ENCODE assay signal across 20 cellular contexts in the genomic region with DNA sequence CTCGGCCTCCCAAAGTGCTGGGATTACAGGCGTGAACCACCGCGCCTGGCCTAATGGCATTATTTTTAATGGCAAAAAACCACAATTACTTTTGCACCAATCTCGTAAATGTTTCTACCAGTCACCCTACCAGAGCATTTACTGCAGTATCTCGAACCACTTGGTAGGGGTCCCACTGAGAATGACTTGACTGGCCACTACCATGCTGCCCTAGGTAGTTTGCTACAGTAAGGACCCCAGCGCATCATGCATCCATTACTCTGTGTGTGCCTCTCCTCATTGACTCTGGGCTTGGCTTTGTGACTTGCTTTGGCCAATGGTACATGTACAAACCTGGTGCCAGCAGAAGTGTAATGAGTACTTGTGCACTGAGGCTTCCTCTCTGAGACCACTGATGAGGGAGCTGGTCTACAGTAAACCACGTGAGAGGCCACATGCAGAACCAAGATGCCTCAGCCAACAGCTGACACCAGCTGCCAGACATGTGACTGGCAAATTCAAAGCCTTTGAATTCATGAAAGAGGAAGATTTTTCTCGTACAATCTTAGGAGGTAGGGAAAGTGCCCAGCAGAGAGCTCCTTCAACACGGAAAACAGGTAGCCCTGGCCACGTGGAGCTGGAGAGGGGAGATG.
DNase-seq lines count a peak whose midpoint lies in the region; ATAC-seq and TF ChIP-seq lines count a peak whose summit lies in the region.
"Had no signal": no experiment of that assay in that cellular context is flagged by ENCODE, and none has a peak within 500 bp of the region (broad histone marks: within the 10 kb centered on the region; RNA-seq: fewer than 3 reads in every experiment).

No MANE protein-coding gene starts in this region.

- H3K9me2 ChIP-seq in OCI-LY1 (ENCODE audit: low read depth, low read length): no peaks in the 10 kb centered on the region

- peaks cover 22% of the 10 kb centered on the region for H3K27me3 Mint-ChIP-seq in activated naive CD4-positive, alpha-beta T cell treated with anti-CD3 and anti-CD28 coated beads, Interleukin-2, amount 10 ng/mL, durations not matched to agents 7 days and 5 days
- peaks cover 7% of the 10 kb centered on the region for H3K27me3 Mint-ChIP-seq in activated naive CD8-positive, alpha-beta T cell treated with anti-CD3 and anti-CD28 coated beads, Interleukin-2, amount 50 U/mL, for 24 hours
- H3K27me3 Mint-ChIP-seq in osteocyte (ENCODE audit: unreplicated experiment): no peaks in the 10 kb centered on the region
- H3K27me3 Mint-ChIP-seq: stimulated activated memory B cell treated with anti-CD40 and anti-IgM and Interleukin-4, amounts not matched to agents 10 μg/mL and 1 μg/mL and 100 μg/mL, for 72 hours had no signal

- no peaks in the 10 kb centered on the region for H3F3A ChIP-seq in OCI-LY1 (ENCODE audit: insufficient read depth, low read length)

- no peak overlapping the region; the same call in 1 of the 2 replicates for H3K9ac ChIP-seq in OCI-LY1 (ENCODE audit: low read length)

- peaks cover 34% of the 10 kb centered on the region for H3K4me1 Mint-ChIP-seq in activated naive CD4-positive, alpha-beta T cell treated with anti-CD3 and anti-CD28 coated beads, Interleukin-2, amount 10 ng/mL, durations not matched to agents 7 days and 5 days
- H3K4me1 Mint-ChIP-seq in activated naive CD8-positive, alpha-beta T cell treated with anti-CD3 and anti-CD28 coated beads, Interleukin-2, amount 50 U/mL, for 24 hours: peaks cover 8% of the 10 kb centered on the region
- H3K4me1 Mint-ChIP-seq in osteocyte (ENCODE audit: unreplicated experiment): no peaks in the 10 kb centered on the region
- H3K4me1 Mint-ChIP-seq: CD14-positive monocyte; stimulated activated memory B cell treated with anti-CD40 and anti-IgM and Interleukin-4, amounts not matched to agents 10 μg/mL and 1 μg/mL and 100 μg/mL, for 72 hours had no signal

- ATAC-seq in activated naive CD8-positive, alpha-beta T cell treated with anti-CD3 and anti-CD28 coated beads, Interleukin-2, amount 50 U/mL, for 24 hours: no peak
- ATAC-seq in GM18870 (IDR thresholded peaks at IDR 0.05; ENCODE audit: unreplicated experiment) (no peak), HG03108 (IDR thresholded peaks at IDR 0.05; ENCODE audit: unreplicated experiment) (no peak)
- ATAC-seq: Panc1; sciatic nerve; stimulated activated memory B cell treated with anti-CD40 and anti-IgM and Interleukin-4, amounts not matched to agents 10 μg/mL and 1 μg/mL and 100 μg/mL, for 72 hours had no signal

- no peaks in the 10 kb centered on the region for H3K9me3 Mint-ChIP-seq in activated naive CD4-positive, alpha-beta T cell treated with anti-CD3 and anti-CD28 coated beads, Interleukin-2, amount 10 ng/mL, durations not matched to agents 7 days and 5 days
- no peaks in the 10 kb centered on the region for H3K9me3 Mint-ChIP-seq in activated naive CD8-positive, alpha-beta T cell treated with anti-CD3 and anti-CD28 coated beads, Interleukin-2, amount 50 U/mL, for 24 hours
- no peaks in the 10 kb centered on the region for H3K9me3 Mint-ChIP-seq in osteocyte (ENCODE audit: unreplicated experiment)
- H3K9me3 Mint-ChIP-seq: activated B cell treated with CpG ODN at 0.5 μM for 24 hours; stimulated activated memory B cell treated with anti-CD40 and anti-IgM and Interleukin-4, amounts not matched to agents 10 μg/mL and 1 μg/mL and 100 μg/mL, for 72 hours had no signal

- H3K4me2 ChIP-seq in OCI-LY1 (ENCODE audit: low read length): no peak overlapping the region

- H3K79me2 ChIP-seq in OCI-LY1 (ENCODE audit: insufficient read depth, low read length): no peaks in the 10 kb centered on the region

- no peaks in the 10 kb centered on the region for H3K36me3 ChIP-seq in OCI-LY1 (ENCODE audit: insufficient read depth, low read length)
- H3K36me3 ChIP-seq: ascending aorta, lower lobe of right lung, SJSA1, thoracic aorta had no signal

- peak overlapping the region; percentile 79 for H3K27ac ChIP-seq in OCI-LY1 (ENCODE audit: low read depth, low read length, poor library complexity, severe bottlenecking)
- H3K27ac ChIP-seq: ascending aorta, lower lobe of right lung, SJSA1, thoracic aorta had no signal

- CTCF ChIA-PET in activated naive CD4-positive, alpha-beta T cell treated with anti-CD3 and anti-CD28 coated beads, Interleukin-2, amount 10 ng/mL, durations not matched to agents 7 days and 5 days (lab: Charles Lee): interaction anchor here (0.6 to 3.5 kb wide), 40 partner anchors 10 to 1368 kb away, joined by 3 to 31 read pairs (median 4); no protein-coding TSS in a partner anchor

- TF ChIP-seq CTCF in OCI-LY1 (IDR thresholded peaks at IDR 0.05; ENCODE audit: low read length) (no peak), osteocyte (IDR thresholded peaks at IDR 0.05) (no peak)

- peak overlapping the region; percentile 80 for H3K27ac Mint-ChIP-seq in activated naive CD4-positive, alpha-beta T cell treated with anti-CD3 and anti-CD28 coated beads, Interleukin-2, amount 10 ng/mL, durations not matched to agents 7 days and 5 days
- no peak overlapping the region for H3K27ac Mint-ChIP-seq in activated naive CD8-positive, alpha-beta T cell treated with anti-CD3 and anti-CD28 coated beads, Interleukin-2, amount 50 U/mL, for 24 hours
- no peak overlapping the region for H3K27ac Mint-ChIP-seq in osteocyte (ENCODE audit: unreplicated experiment)
- H3K27ac Mint-ChIP-seq: activated B cell treated with CpG ODN at 0.5 μM for 24 hours; CD14-positive monocyte; stimulated activated memory B cell treated with anti-CD40 and anti-IgM and Interleukin-4, amounts not matched to agents 10 μg/mL and 1 μg/mL and 100 μg/mL, for 72 hours had no signal

- peak overlapping the region; percentile 81; the same call in 1 of the 2 replicates for H2AFZ ChIP-seq in OCI-LY1 (ENCODE audit: low read length)

- H3K4me1 ChIP-seq in OCI-LY1 (ENCODE audit: insufficient read depth, low read length, severe bottlenecking): peaks cover 84% of the 10 kb centered on the region
- H3K4me1 ChIP-seq: ascending aorta, lower lobe of right lung, SJSA1 had no signal

- H3K36me3 Mint-ChIP-seq in activated naive CD4-positive, alpha-beta T cell treated with anti-CD3 and anti-CD28 coated beads, Interleukin-2, amount 10 ng/mL, durations not matched to agents 7 days and 5 days: no peaks in the 10 kb centered on the region
- no peaks in the 10 kb centered on the region for H3K36me3 Mint-ChIP-seq in activated naive CD8-positive, alpha-beta T cell treated with anti-CD3 and anti-CD28 coated beads, Interleukin-2, amount 50 U/mL, for 24 hours (ENCODE audit: low read depth)
- no peaks in the 10 kb centered on the region for H3K36me3 Mint-ChIP-seq in osteocyte (ENCODE audit: unreplicated experiment)
- H3K36me3 Mint-ChIP-seq: CD14-positive monocyte; stimulated activated memory B cell treated with anti-CD40 and anti-IgM and Interleukin-4, amounts not matched to agents 10 μg/mL and 1 μg/mL and 100 μg/mL, for 72 hours had no signal

- H4K20me1 ChIP-seq in OCI-LY1 (ENCODE audit: insufficient read depth, low read length): no peaks in the 10 kb centered on the region

- no peaks in the 10 kb centered on the region for H3K9me3 ChIP-seq in OCI-LY1 (ENCODE audit: low read length)
- H3K9me3 ChIP-seq: ascending aorta, lower lobe of right lung, SJSA1, thoracic aorta had no signal

- peak; percentile 25 for DNase-seq in activated naive CD4-positive, alpha-beta T cell treated with anti-CD3 and anti-CD28 coated beads, Interleukin-2, amount 10 ng/mL, durations not matched to agents 7 days and 5 days
- DNase-seq in activated naive CD4-positive, alpha-beta T cell (lab: John Stamatoyannopoulos, UW): no peak
- DNase-seq in activated naive CD8-positive, alpha-beta T cell treated with anti-CD3 and anti-CD28 coated beads, Interleukin-2, amount 50 U/mL, for 24 hours: peak; percentile 4
- DNase-seq in osteocyte (ENCODE audit: extremely low spot score, unreplicated experiment): peak; percentile 56
- DNase-seq in effector CD4-positive, alpha-beta T cell: no peak
- DNase-seq: activated B cell treated with CpG ODN at 0.5 μM for 24 hours, kidney, lower lobe of right lung, NCI-H1930, NCI-H345 had no signal

- H3K4me3 ChIP-seq in OCI-LY1 (ENCODE audit: low read depth, low read length, poor library complexity, severe bottlenecking): no peak overlapping the region
- H3K4me3 ChIP-seq: ascending aorta, lower lobe of right lung, SJSA1, thoracic aorta had no signal

- no peak overlapping the region for H3K4me3 Mint-ChIP-seq in activated naive CD4-positive, alpha-beta T cell treated with anti-CD3 and anti-CD28 coated beads, Interleukin-2, amount 10 ng/mL, durations not matched to agents 7 days and 5 days
- H3K4me3 Mint-ChIP-seq in activated naive CD8-positive, alpha-beta T cell treated with anti-CD3 and anti-CD28 coated beads, Interleukin-2, amount 50 U/mL, for 24 hours: no peak overlapping the region
- no peak overlapping the region for H3K4me3 Mint-ChIP-seq in osteocyte (ENCODE audit: unreplicated experiment)
- H3K4me3 Mint-ChIP-seq: activated B cell treated with CpG ODN at 0.5 μM for 24 hours; CD14-positive monocyte; stimulated activated memory B cell treated with anti-CD40 and anti-IgM and Interleukin-4, amounts not matched to agents 10 μg/mL and 1 μg/mL and 100 μg/mL, for 72 hours had no signal

- H3K27me3 ChIP-seq in OCI-LY1 (ENCODE audit: insufficient read depth, low read length): no peaks in the 10 kb centered on the region
- H3K27me3 ChIP-seq: ascending aorta had no signal

Comparison
In these comparisons a context has a peak if more than half of its experiments do, and no peak if none do; other contexts are left out.
1. DNase-seq: peak in activated naive CD4-positive, alpha-beta T cell treated with anti-CD3 and anti-CD28 coated beads, Interleukin-2, amount 10 ng/mL, durations not matched to agents 7 days and 5 days (single experiment), activated naive CD8-positive, alpha-beta T cell treated with anti-CD3 and anti-CD28 coated beads, Interleukin-2, amount 50 U/mL, for 24 hours (single experiment) and osteocyte (single experiment); none in activated naive CD4-positive, alpha-beta T cell (0 of 4) and effector CD4-positive, alpha-beta T cell (single experiment).